Comparison of ENCODE assay signal across 12 cellular contexts in genomic region chr7:18861514-18861913, GRCh38.
A peak's percentile ranks its signal among the peaks of the same experiment; 100 is the strongest.
DNase-seq lines count a peak whose midpoint lies in the region; ATAC-seq and TF ChIP-seq lines count a peak whose summit lies in the region.
"Had no signal": no experiment of that assay in that cellular context is flagged by ENCODE, and none has a peak within 500 bp of the region (broad histone marks: within the 10 kb centered on the region; RNA-seq: fewer than 3 reads in every experiment).

No MANE protein-coding gene starts in this region.

- H3K9me3 Mint-ChIP-seq in T-cell, result peaks cover 9 to 29% (median 10%) of the 10 kb centered on the region in 3 donors

- ATAC-seq in HG03159 (IDR thresholded peaks at IDR 0.05; ENCODE audit: unreplicated experiment), result peak; percentile 62
- no peak for ATAC-seq in T-cell (replicated peaks in 1 of 4)
- ATAC-seq: naive thymus-derived CD4-positive, alpha-beta T cell had no signal

- no peaks in the 10 kb centered on the region for H3K36me3 Mint-ChIP-seq in T-cell

- 77 to 85% (median 81%) methylated on average over 4 of the region's 4 CpGs for WGBS in spleen, 5 donors

- no peaks in the 10 kb centered on the region for H3K27me3 Mint-ChIP-seq in T-cell
- H3K27me3 Mint-ChIP-seq: naive thymus-derived CD4-positive, alpha-beta T cell had no signal

- H3K27me3 ChIP-seq in spleen (replicated peaks in 1 of 7) (no peaks in the 10 kb centered on the region), WERI-Rb-1 (ENCODE audit: insufficient read depth, low read depth, severe bottlenecking) (no peaks in the 10 kb centered on the region)

- H3K9me3 ChIP-seq in spleen (peaks cover 0 to 3% (median 0%) of the 10 kb centered on the region in 8 donors), WERI-Rb-1 (ENCODE audit: severe bottlenecking) (no peaks in the 10 kb centered on the region)

- no peak overlapping the region for H3K4me3 ChIP-seq in cardiac fibroblast (replicated peaks in 1 of 2; ENCODE audit: low read depth in 2 of 2, low read length in 2 of 2)
- H3K4me3 ChIP-seq in spleen, result no peak overlapping the region
- no peak overlapping the region for H3K4me3 ChIP-seq in WERI-Rb-1 (ENCODE audit: low read depth, low read length)

- no peak overlapping the region for H3K27ac Mint-ChIP-seq in T-cell

- no peaks in the 10 kb centered on the region for H3K36me3 ChIP-seq in spleen
- no peaks in the 10 kb centered on the region for H3K36me3 ChIP-seq in WERI-Rb-1

- H3K27ac ChIP-seq in spleen (no peak overlapping the region), WERI-Rb-1 (no peak overlapping the region)
- H3K27ac ChIP-seq: C4-2B had no signal

- no peak for TF ChIP-seq POLR2A in spleen (IDR thresholded peaks at IDR 0.05)

- peaks cover 0 to 5% (median 0%) of the 10 kb centered on the region in 3 donors for H3K4me1 Mint-ChIP-seq in T-cell

- POLR2A ChIA-PET in HEK293T (lab: Yijun Ruan, JAX) (no interaction called here), T-cell (lab: Charles Lee) (no interaction called here)

- H3K4me1 ChIP-seq in spleen, result no peaks in the 10 kb centered on the region

- intact Hi-C loops in spleen (cut with DNase I; ENCODE audit: low total_unique reads), result no loop called here

- DNase-seq in ELR (ENCODE audit: low read depth) (peak; percentile 77), GM20000 (ENCODE audit: low spot score) (peak; percentile 12), cardiac fibroblast (ENCODE audit: low read depth in 2 of 2) (peak; percentile 78 to 93), spleen (no peak), HEK293T (ENCODE audit: extremely low spot score) (no peak), T-cell (no peak), WERI-Rb-1 (no peak)
- DNase-seq: naive thymus-derived CD4-positive, alpha-beta T cell; NCI-H82; T-helper 9 cell had no signal

- CTCF ChIA-PET in HEK293T (lab: Yijun Ruan, JAX) (no interaction called here), T-cell (lab: Charles Lee) (no interaction called here)

- H3K4me3 Mint-ChIP-seq in T-cell, result no peak overlapping the region
- H3K4me3 Mint-ChIP-seq: naive thymus-derived CD4-positive, alpha-beta T cell had no signal

- TF ChIP-seq CTCF in GM20000 (IDR thresholded peaks at IDR 0.05; ENCODE audit: extremely low read depth, missing control alignments) (no peak), cardiac fibroblast (IDR thresholded peaks at IDR 0.05; ENCODE audit: low read depth, low read length) (no peak), spleen (IDR thresholded peaks at IDR 0.05 in 8 of 11, conservative IDR thresholded peaks at IDR 0.05 in 3 of 11) (no peak), WERI-Rb-1 (IDR thresholded peaks at IDR 0.05; ENCODE audit: low read depth, low read length) (no peak)

TF ChIP-seq in HEK293T, 16 proteins besides CTCF, POLR2A, EP300 and RAD21:
- TF ChIP-seq ARNT (IDR thresholded peaks at IDR 0.05) (no peak), LEF1 (IDR thresholded peaks at IDR 0.05; ENCODE audit: borderline replicate concordance) (no peak), FOXA1 (IDR thresholded peaks at IDR 0.05) (no peak), PKNOX1 (IDR thresholded peaks at IDR 0.05) (no peak), FOXK2 (IDR thresholded peaks at IDR 0.05) (no peak), L3MBTL2 (conservative IDR thresholded peaks at IDR 0.05) (no peak), SUZ12 (IDR thresholded peaks at IDR 0.05) (no peak), TARDBP (IDR thresholded peaks at IDR 0.05) (no peak), BHLHE40 (IDR thresholded peaks at IDR 0.05; ENCODE audit: borderline replicate concordance) (no peak), SP1 (IDR thresholded peaks at IDR 0.05) (no peak), ELF4 (IDR thresholded peaks at IDR 0.05) (no peak), ZNF384 (IDR thresholded peaks at IDR 0.05) (no peak), NFRKB (IDR thresholded peaks at IDR 0.05) (no peak), CTBP1 (IDR thresholded peaks at IDR 0.05; ENCODE audit: borderline replicate concordance) (no peak), FOXM1 (IDR thresholded peaks at IDR 0.05; ENCODE audit: borderline replicate concordance) (no peak), HDGF (IDR thresholded peaks at IDR 0.05; ENCODE audit: borderline replicate concordance) (no peak)

Comparison
In these comparisons a context has a peak if more than half of its experiments do, and no peak if none do; other contexts are left out.
1. DNase-seq: peak in ELR (single experiment), GM20000 (single experiment) and cardiac fibroblast (2 of 2); none in spleen (single experiment), HEK293T (single experiment), T-cell (0 of 34) and WERI-Rb-1 (single experiment).